In genomic region chr14:21205678-21206581, GRCh38 we compare ENCODE assay signal across 1 cellular context.
TF ChIP-seq lines count a peak whose summit lies in the region.

No MANE protein-coding gene starts in this region.

TF ChIP-seq in HepG2, 621 proteins besides CTCF, POLR2A, EP300 and RAD21 (continued from another document):
- TF ChIP-seq ZNF609 (CRISPR knock-in tag; IDR thresholded peaks at IDR 0.05; ENCODE audit: borderline replicate concordance) (no peak), FIP1L1 (IDR thresholded peaks at IDR 0.05; ENCODE audit: borderline replicate concordance, insufficient read depth, low read depth, low read length) (no peak)
